In genomic region chr7:48976268-48976667, GRCh38 we compare ENCODE assay signal across 28 cellular contexts. TPM values are rescaled to one million over a fixed set of nuclear protein-coding genes. Genes with fewer than 3 reads are reported as not detected.
"Had no signal": no experiment of that assay in that cellular context is flagged by ENCODE, and none has a peak within 500 bp of the region (broad histone marks: within the 10 kb centered on the region; RNA-seq: fewer than 3 reads in every experiment).

No MANE protein-coding gene starts in this region.

- H3K27me3 ChIP-seq: heart left ventricle, spleen, transverse colon had no signal

- H3K4me3 ChIP-seq: heart left ventricle, spleen, thoracic aorta, transverse colon had no signal

- ATAC-seq: left colon; left ventricle myocardium superior; naive thymus-derived CD4-positive, alpha-beta T cell; sciatic nerve; stimulated activated naive B cell treated with anti-CD40 and anti-IgM and Interleukin-4, amounts not matched to agents 10 μg/mL and 1 μg/mL and 100 μg/mL, for 72 hours; stimulated activated naive CD8-positive, alpha-beta T cell treated with anti-CD3 and anti-CD28 coated beads, Interleukin-15, amount 100 ng/mL, for 72 hours had no signal

- H3K9me3 ChIP-seq: heart left ventricle, spleen, thoracic aorta, transverse colon had no signal

- H3K27ac ChIP-seq: heart left ventricle, spleen, thoracic aorta, transverse colon had no signal

- H3K4me1 ChIP-seq: heart left ventricle, spleen, transverse colon had no signal

- H3K36me3 ChIP-seq: heart left ventricle, spleen, thoracic aorta, transverse colon had no signal

- DNase-seq: dermis blood vessel endothelial cell; effector CD8-positive, alpha-beta T cell; foreskin melanocyte; heart left ventricle; hippocampal formation; left colon; left ventricle myocardium superior; mesendoderm; naive thymus-derived CD4-positive, alpha-beta T cell; nephron progenitor cell; spleen; stimulated activated CD4-positive, alpha-beta T cell treated with anti-CD3 and anti-CD28 coated beads, Interleukin-15, amount 100 ng/mL, for 24 hours; stimulated activated CD4-positive, alpha-beta T cell treated with anti-CD3 and anti-CD28 coated beads, Interleukin-1b, Interleukin-23, amount 100 ng/mL, for 48 hours; stimulated activated CD4-positive, alpha-beta T cell treated with anti-CD3 and anti-CD28 coated beads, Interleukin-4, amount 100 ng/mL, for 24 hours; stimulated activated naive B cell treated with anti-CD40 and anti-IgM and Interleukin-4, amounts not matched to agents 10 μg/mL and 1 μg/mL and 100 μg/mL, for 72 hours; stimulated activated naive CD8-positive, alpha-beta T cell treated with anti-CD3 and anti-CD28 coated beads, Interleukin-15, amount 100 ng/mL, for 72 hours; transverse colon had no signal

RNA-seq across cellular contexts. Expression of gene CDC14C, which starts 51.9 kb away (rescaled TPM):
- total RNA-seq: dermis blood vessel endothelial cell; glomerular endothelial cell; heart left ventricle; kidney epithelial cell; left colon; left ventricle myocardium superior; lung microvascular endothelial cell; naive thymus-derived CD4-positive, alpha-beta T cell; osteoblast; pulmonary artery endothelial cell; skeletal muscle tissue; spleen; subcutaneous adipose tissue; thoracic aorta; transverse colon; urinary bladder had no signal
- polyA plus RNA-seq: esophagus; heart left ventricle; naive thymus-derived CD4-positive, alpha-beta T cell; spleen had no signal
